ENCODE assay signal across 15 cellular contexts in the genomic region with DNA sequence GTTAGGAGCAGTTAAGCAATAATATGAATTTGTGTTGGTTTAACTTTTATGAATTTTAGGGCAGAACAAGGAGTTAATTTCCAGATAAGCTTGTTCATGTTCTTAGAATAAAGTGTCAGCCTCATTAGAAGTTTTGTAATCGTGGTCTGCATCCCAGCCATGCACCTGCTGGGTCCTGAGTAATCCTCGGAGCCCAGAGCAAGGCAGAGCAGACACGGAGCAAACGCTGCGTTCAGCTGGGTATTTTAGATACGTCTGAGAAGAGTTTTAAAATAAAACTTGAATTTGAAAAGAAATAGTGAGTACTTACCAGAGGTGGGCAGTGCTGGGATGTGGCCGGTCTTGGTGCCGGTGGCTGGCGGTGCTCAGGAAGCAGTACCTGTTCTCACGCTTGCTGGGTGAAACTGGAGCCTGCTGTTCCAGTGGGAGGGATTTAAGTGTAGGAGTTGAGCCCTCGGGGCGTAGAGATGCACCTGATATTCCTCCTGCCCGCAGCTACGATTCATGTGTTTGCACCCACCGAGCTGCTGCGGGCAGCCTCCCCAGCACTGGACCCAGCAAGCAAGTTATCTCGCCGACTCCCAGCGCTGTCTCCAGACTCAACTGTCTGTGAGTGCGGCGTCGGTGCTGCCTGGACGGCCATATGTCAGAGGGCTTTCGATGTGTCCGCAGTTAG. TPM values are rescaled to one million over a fixed set of nuclear protein-coding genes. Genes with fewer than 3 reads are reported as not detected.
DNase-seq lines count a peak whose midpoint lies in the region; ATAC-seq and TF ChIP-seq lines count a peak whose summit lies in the region.
"Had no signal": no experiment of that assay in that cellular context is flagged by ENCODE, and none has a peak within 500 bp of the region (broad histone marks: within the 10 kb centered on the region; RNA-seq: fewer than 3 reads in every experiment).

ZNF750 (minus strand) TSS at position 406 of the 676 bp plus-strand sequence. CDS start 7,568 bp downstream, outside the sequence.

- H3K4me1 Mint-ChIP-seq in CD4-positive, alpha-beta T cell (ENCODE audit: low read depth): peaks cover 4% of the 10 kb centered on the region
- H3K4me1 Mint-ChIP-seq in immature natural killer cell: peaks cover 27 to 33% of the 10 kb centered on the region in 2 donors

- intact Hi-C loops in psoas muscle (cut with DNase I): loop anchor here in 1 of 2 donors (5.0 kb wide), 1 partner anchor 32 kb away; no protein-coding TSS in a partner anchor
- intact Hi-C loops in CD4-positive, alpha-beta T cell (cut with DNase I, micrococcal nuclease): no loop called here

- DNase-seq in COLO668 (lab: John Stamatoyannopoulos, UW; ENCODE audit: unreplicated experiment): peak; percentile 7
- peak; percentile 64 for DNase-seq in NCI-H2171 treated with DMSO at 0.1 percent for 48 hours (lab: John Stamatoyannopoulos, UW)
- no peak for DNase-seq in psoas muscle
- no peak for DNase-seq in 8988T
- no peak for DNase-seq in CD1c-positive myeloid dendritic cell (ENCODE audit: extremely low spot score)
- DNase-seq in CD4-positive, alpha-beta T cell: no peak
- no peak for DNase-seq in immature natural killer cell
- DNase-seq: effector memory CD4-positive, alpha-beta T cell; KG1; mesenchymal stem cell; NCI-H2227 treated with DMSO at 0.1 percent for 48 hours; tibial artery had no signal

- no peaks in the 10 kb centered on the region for H3K9me3 ChIP-seq in psoas muscle
- H3K9me3 ChIP-seq in CD4-positive, alpha-beta T cell (ENCODE audit: control insufficient read depth, low read length): no peaks in the 10 kb centered on the region
- H3K9me3 ChIP-seq: tibial artery had no signal

- H3K27ac Mint-ChIP-seq in CD4-positive, alpha-beta T cell: no peak within 1 kb of the TSS
- H3K27ac Mint-ChIP-seq in immature natural killer cell: no peak within 1 kb of the TSS

- WGBS in psoas muscle, 3 donors: 84 to 87% (median 85%) methylated on average over 25 of the region's 25 CpGs

- no peaks in the 10 kb centered on the region for H3K27me3 ChIP-seq in psoas muscle (ENCODE audit: insufficient read depth in 3 of 3, low read length in 2 of 3)
- no peaks in the 10 kb centered on the region for H3K27me3 ChIP-seq in CD4-positive, alpha-beta T cell (ENCODE audit: control insufficient read depth, insufficient read depth, low read length)
- H3K27me3 ChIP-seq: tibial artery had no signal

- H3K4me3 Mint-ChIP-seq in CD4-positive, alpha-beta T cell: no peak within 1 kb of the TSS
- H3K4me3 Mint-ChIP-seq in immature natural killer cell: no peak within 1 kb of the TSS

- POLR2A ChIA-PET in CD4-positive, alpha-beta T cell (lab: Charles Lee): no interaction called here

- H3K36me3 ChIP-seq in psoas muscle (ENCODE audit: insufficient read depth in 1 of 2, low read depth in 1 of 2): no peaks in the 10 kb centered on the region
- H3K36me3 ChIP-seq: tibial artery had no signal

- ATAC-seq in esophagus mucosa (peak; percentile 40), psoas muscle (peak in 3 of 4 donors; percentile 22 to 41 (median 22))
- ATAC-seq in CD4-positive, alpha-beta T cell (ENCODE audit: poor library complexity): no peak

- CTCF ChIA-PET in CD4-positive, alpha-beta T cell (lab: Charles Lee): interaction anchor here (1.6 kb wide), 1 partner anchor 20 kb away, joined by 4 read pairs; no protein-coding TSS in a partner anchor

- H3K27me3 Mint-ChIP-seq in CD4-positive, alpha-beta T cell: no peaks in the 10 kb centered on the region
- H3K27me3 Mint-ChIP-seq in immature natural killer cell (ENCODE audit: low read depth in 3 of 3): peaks cover 0 to 2% (median 1%) of the 10 kb centered on the region in 3 donors

- peaks cover 6% of the 10 kb centered on the region for H3K36me3 Mint-ChIP-seq in CD4-positive, alpha-beta T cell (ENCODE audit: low read depth)
- peaks cover 0 to 4% (median 0%) of the 10 kb centered on the region in 3 donors for H3K36me3 Mint-ChIP-seq in immature natural killer cell

- no peaks in the 10 kb centered on the region for H3K9me3 Mint-ChIP-seq in CD4-positive, alpha-beta T cell
- no peaks in the 10 kb centered on the region for H3K9me3 Mint-ChIP-seq in immature natural killer cell

- peak within 1 kb of the TSS; percentile 72 for H3K27ac ChIP-seq in psoas muscle
- H3K27ac ChIP-seq in CD4-positive, alpha-beta T cell (ENCODE audit: low read depth, low read length): no peak within 1 kb of the TSS
- H3K27ac ChIP-seq: tibial artery had no signal

- H3K4me3 ChIP-seq in psoas muscle: peak within 1 kb of the TSS; percentile 41
- H3K4me3 ChIP-seq: tibial artery had no signal

- H3K4me1 ChIP-seq in psoas muscle: peaks cover 20% of the 10 kb centered on the region

- TF ChIP-seq CTCF in psoas muscle (IDR thresholded peaks at IDR 0.05): no peak
- TF ChIP-seq CTCF in CD4-positive, alpha-beta T cell (IDR thresholded peaks at IDR 0.05): no peak

RNA-seq across cellular contexts. Expression of gene ZNF750, which starts in this region (rescaled TPM):
- total RNA-seq in esophagus mucosa (133 TPM), psoas muscle (1 to 10 TPM in 3 of 4 donors, not detected in 1; 1.8 to 6.3 (median 2.7) TPM)
- polyA plus RNA-seq in psoas muscle (1 to 10 TPM in 2 of 3 donors, under 1 TPM in 1; 0.79 to 5.1 (median 1.4) TPM), immature natural killer cell (under 1 TPM in 1 of 3 donors, not detected in 2; 0.11 TPM)
- total RNA-seq in CD4-positive, alpha-beta T cell: not detected
- total RNA-seq: Daoy, renal cortical epithelial cell had no signal

Comparison
In these comparisons a context has a peak if more than half of its experiments do, and no peak if none do; other contexts are left out.
1. RNA of gene ZNF750 (total RNA-seq): 133 TPM in esophagus mucosa (single experiment); 1.8 to 6.3 TPM in psoas muscle and not detected in CD4-positive, alpha-beta T cell; every median in the first group is over 10 times any median in the second.
2. DNase-seq: peak in COLO668 (single experiment) and NCI-H2171 treated with DMSO at 0.1 percent for 48 hours (single experiment); none in psoas muscle (0 of 2), 8988T (single experiment), CD1c-positive myeloid dendritic cell (single experiment), CD4-positive, alpha-beta T cell (0 of 10) and immature natural killer cell (0 of 3).